Comparison of ENCODE assay signal across 19 cellular contexts in genomic region chr2:218226903-218227302, GRCh38. TPM values are rescaled to one million over a fixed set of nuclear protein-coding genes. Genes with fewer than 3 reads are reported as not detected.
DNase-seq lines count a peak whose midpoint lies in the region; ATAC-seq and TF ChIP-seq lines count a peak whose summit lies in the region.
"Had no signal": no experiment of that assay in that cellular context is flagged by ENCODE, and none has a peak within 500 bp of the region (broad histone marks: within the 10 kb centered on the region; RNA-seq: fewer than 3 reads in every experiment).

No MANE protein-coding gene starts in this region.

- H3K27ac Mint-ChIP-seq in CD14-positive monocyte (peak overlapping the region in 6 of 7 donors; percentile 27 to 88 (median 71)), Calu3 (ENCODE audit: unreplicated experiment) (peak overlapping the region; percentile 52), memory B cell (peak overlapping the region; percentile 41)
- H3K27ac Mint-ChIP-seq in activated CD8-positive, alpha-beta T cell treated with anti-CD3 and anti-CD28 coated beads, Interleukin-2, amount 10 ng/mL, durations not matched to agents 7 days and 5 days, result peak overlapping the region; percentile 78

- H3K9me3 ChIP-seq in Peyer's patch, result no peaks in the 10 kb centered on the region
- H3K9me3 ChIP-seq: BE2C, tibial nerve had no signal

- H3K27me3 ChIP-seq in Peyer's patch, result no peaks in the 10 kb centered on the region
- H3K27me3 ChIP-seq: BE2C, tibial nerve had no signal

- H3K4me1 Mint-ChIP-seq in CD14-positive monocyte, result peaks cover 84% of the 10 kb centered on the region
- peaks cover 65% of the 10 kb centered on the region for H3K4me1 Mint-ChIP-seq in Calu3 (ENCODE audit: low read depth, unreplicated experiment)
- H3K4me1 Mint-ChIP-seq in activated CD8-positive, alpha-beta T cell treated with anti-CD3 and anti-CD28 coated beads, Interleukin-2, amount 10 ng/mL, durations not matched to agents 7 days and 5 days (ENCODE audit: low read depth), result peaks cover 93% of the 10 kb centered on the region
- H3K4me1 Mint-ChIP-seq in memory B cell, result peaks cover 54% of the 10 kb centered on the region

- H3K36me3 Mint-ChIP-seq in CD14-positive monocyte (peaks cover 70 to 79% of the 10 kb centered on the region in 2 donors), Calu3 (ENCODE audit: insufficient read depth, unreplicated experiment) (peaks cover 85% of the 10 kb centered on the region), memory B cell (peaks cover 34% of the 10 kb centered on the region)
- peaks cover 92% of the 10 kb centered on the region for H3K36me3 Mint-ChIP-seq in activated CD8-positive, alpha-beta T cell treated with anti-CD3 and anti-CD28 coated beads, Interleukin-2, amount 10 ng/mL, durations not matched to agents 7 days and 5 days (ENCODE audit: low read depth)

- intact Hi-C loops in CD14-positive monocyte (cut with micrococcal nuclease), result no loop called here
- intact Hi-C loops in Calu3 (cut with micrococcal nuclease; ENCODE audit: unreplicated experiment), result no loop called here

- H3K4me3 Mint-ChIP-seq in CD14-positive monocyte (no peak overlapping the region), Calu3 (ENCODE audit: low read depth, unreplicated experiment) (no peak overlapping the region), memory B cell (no peak overlapping the region)
- peak overlapping the region; percentile 13 for H3K4me3 Mint-ChIP-seq in activated CD8-positive, alpha-beta T cell treated with anti-CD3 and anti-CD28 coated beads, Interleukin-2, amount 10 ng/mL, durations not matched to agents 7 days and 5 days

- H3K36me3 ChIP-seq in Peyer's patch, result peaks cover 0 to 56% (median 0%) of the 10 kb centered on the region in 3 donors

- TF ChIP-seq CTCF in CD14-positive monocyte (IDR thresholded peaks at IDR 0.05) (no peak), Calu3 (IDR thresholded peaks at IDR 0.05; ENCODE audit: unreplicated experiment) (no peak), Peyer's patch (IDR thresholded peaks at IDR 0.05) (no peak)

- CTCF ChIA-PET in Calu3 (lab: Charles Lee), result no interaction called here
- CTCF ChIA-PET in activated CD8-positive, alpha-beta T cell treated with anti-CD3 and anti-CD28 coated beads, Interleukin-2, amount 10 ng/mL, durations not matched to agents 7 days and 5 days (lab: Charles Lee), result interaction anchor here (0.8 to 2.2 kb wide), 4 partner anchors 8 to 60 kb away, joined by 3 to 10 read pairs (median 4); partner anchors contain the start of gene CXCR1

- no peak overlapping the region for H3K27ac ChIP-seq in Peyer's patch
- H3K27ac ChIP-seq: parathyroid adenoma, tibial nerve, WERI-Rb-1 had no signal

- TF ChIP-seq POLR2A in Peyer's patch (IDR thresholded peaks at IDR 0.05), result no peak

- DNase-seq in CD14-positive monocyte (ENCODE audit: low spot score) (no peak), Calu3 (no peak), memory B cell (ENCODE audit: low spot score in 2 of 2) (no peak), Peyer's patch (no peak), NOMO-1 treated with dmso at 0.1 percent for 144 hours (lab: John Stamatoyannopoulos, UW; ENCODE audit: unreplicated experiment) (no peak)
- DNase-seq in activated CD8-positive, alpha-beta T cell treated with anti-CD3 and anti-CD28 coated beads, Interleukin-2, amount 10 ng/mL, durations not matched to agents 7 days and 5 days, result no peak
- no peak for DNase-seq in stimulated activated CD4-positive, alpha-beta T cell treated with anti-CD3 and anti-CD28 coated beads, Interleukin-2, amount 100 ng/mL, for 48 hours
- DNase-seq: amygdala; BE2C; DMS53; foreskin fibroblast; NCI-H2081 treated with DMSO at 0.1 percent for 48 hours; NCI-H526; stimulated activated CD4-positive, alpha-beta T cell treated with anti-CD3 and anti-CD28 coated beads, Interleukin-4, amount 100 ng/mL, for 4 hours; WERI-Rb-1 had no signal

- peaks cover 7 to 64% (median 24%) of the 10 kb centered on the region in 4 donors for H3K4me1 ChIP-seq in Peyer's patch

- no peak for ATAC-seq in activated CD8-positive, alpha-beta T cell treated with anti-CD3 and anti-CD28 coated beads, Interleukin-2, amount 10 ng/mL, durations not matched to agents 7 days and 5 days
- ATAC-seq in memory B cell (ENCODE audit: low read depth), result no peak
- no peak for ATAC-seq in GM18909 (IDR thresholded peaks at IDR 0.05; ENCODE audit: poor library complexity, unreplicated experiment)
- ATAC-seq: left lobe of liver had no signal

- no peak overlapping the region for H3K4me3 ChIP-seq in Peyer's patch
- H3K4me3 ChIP-seq: tibial nerve had no signal

- POLR2A ChIA-PET in activated CD8-positive, alpha-beta T cell treated with anti-CD3 and anti-CD28 coated beads, Interleukin-2, amount 10 ng/mL, durations not matched to agents 7 days and 5 days (lab: Charles Lee), result interaction anchor here (1.1 to 1.5 kb wide), 2 partner anchors 8 to 26 kb away, joined by 3 to 9 read pairs; no protein-coding TSS in a partner anchor

- H3K27me3 Mint-ChIP-seq in CD14-positive monocyte (ENCODE audit: low read depth in 3 of 3), result no peaks in the 10 kb centered on the region
- no peaks in the 10 kb centered on the region for H3K27me3 Mint-ChIP-seq in Calu3 (ENCODE audit: unreplicated experiment)
- no peaks in the 10 kb centered on the region for H3K27me3 Mint-ChIP-seq in activated CD8-positive, alpha-beta T cell treated with anti-CD3 and anti-CD28 coated beads, Interleukin-2, amount 10 ng/mL, durations not matched to agents 7 days and 5 days (ENCODE audit: low read depth)
- H3K27me3 Mint-ChIP-seq in memory B cell, result no peaks in the 10 kb centered on the region

- H3K9me3 Mint-ChIP-seq in CD14-positive monocyte (no peaks in the 10 kb centered on the region), Calu3 (ENCODE audit: low read depth, unreplicated experiment) (no peaks in the 10 kb centered on the region), memory B cell (no peaks in the 10 kb centered on the region)
- H3K9me3 Mint-ChIP-seq in activated CD8-positive, alpha-beta T cell treated with anti-CD3 and anti-CD28 coated beads, Interleukin-2, amount 10 ng/mL, durations not matched to agents 7 days and 5 days (ENCODE audit: insufficient read depth), result no peaks in the 10 kb centered on the region

- BruUV-seq in Calu3 (replicated peaks; lab: Mats Ljungman, UMichigan), result no TSS peak

RNA-seq across cellular contexts. Expression of gene ARPC2, which starts 9.9 kb away (rescaled TPM):
- polyA plus RNA-seq in CD14-positive monocyte, result 1,000 to 10,000 TPM; 1,162 to 1,227 TPM
- total RNA-seq in Calu3 (2022) (368 and 374 TPM in 2 replicates), Peyer's patch (100 to 1,000 TPM; 210 to 284 (median 246) TPM)
- 100 to 1,000 TPM; 821 to 844 TPM for total RNA-seq in activated CD8-positive, alpha-beta T cell treated with anti-CD3 and anti-CD28 coated beads, Interleukin-2, amount 10 ng/mL, durations not matched to agents 7 days and 5 days

RNA-seq across cellular contexts. Expression of gene GPBAR1, which starts 33.9 kb away (rescaled TPM):
- 100 to 1,000 TPM; 143 to 181 TPM for polyA plus RNA-seq in CD14-positive monocyte
- total RNA-seq in Calu3 (2022) (1.1 and 1.5 TPM in 2 replicates), Peyer's patch (1 to 10 TPM; 3.3 to 7.0 (median 3.9) TPM)
- total RNA-seq in activated CD8-positive, alpha-beta T cell treated with anti-CD3 and anti-CD28 coated beads, Interleukin-2, amount 10 ng/mL, durations not matched to agents 7 days and 5 days, result under 1 TPM; 0.97 TPM

RNA-seq across cellular contexts. Expression of gene AAMP, which starts 43.0 kb away (rescaled TPM):
- 10 to 100 TPM; 90.8 to 98.7 TPM for polyA plus RNA-seq in CD14-positive monocyte
- total RNA-seq in Calu3 (2022) (102 and 117 TPM in 2 replicates), Peyer's patch (100 to 1,000 TPM in 3 of 4 donors, 10 to 100 TPM in 1; 91.8 to 151 (median 115) TPM)
- 10 to 100 TPM; 52.6 to 56.2 TPM for total RNA-seq in activated CD8-positive, alpha-beta T cell treated with anti-CD3 and anti-CD28 coated beads, Interleukin-2, amount 10 ng/mL, durations not matched to agents 7 days and 5 days

RNA-seq across cellular contexts. Expression of gene PNKD, which starts 43.4 kb away (rescaled TPM):
- 10 to 100 TPM; 79.8 to 92.0 TPM for polyA plus RNA-seq in CD14-positive monocyte
- 46.8 and 54.0 TPM in 2 replicates for total RNA-seq in Calu3 (2022)
- total RNA-seq in activated CD8-positive, alpha-beta T cell treated with anti-CD3 and anti-CD28 coated beads, Interleukin-2, amount 10 ng/mL, durations not matched to agents 7 days and 5 days, result 10 to 100 TPM; 36.7 to 37.6 TPM
- total RNA-seq in Peyer's patch, result 100 to 1,000 TPM in 1 of 4 donors, 10 to 100 TPM in 3; 63.9 to 690 (median 70.4) TPM
